Comparison of ENCODE assay signal across 34 cellular contexts in the genomic region with DNA sequence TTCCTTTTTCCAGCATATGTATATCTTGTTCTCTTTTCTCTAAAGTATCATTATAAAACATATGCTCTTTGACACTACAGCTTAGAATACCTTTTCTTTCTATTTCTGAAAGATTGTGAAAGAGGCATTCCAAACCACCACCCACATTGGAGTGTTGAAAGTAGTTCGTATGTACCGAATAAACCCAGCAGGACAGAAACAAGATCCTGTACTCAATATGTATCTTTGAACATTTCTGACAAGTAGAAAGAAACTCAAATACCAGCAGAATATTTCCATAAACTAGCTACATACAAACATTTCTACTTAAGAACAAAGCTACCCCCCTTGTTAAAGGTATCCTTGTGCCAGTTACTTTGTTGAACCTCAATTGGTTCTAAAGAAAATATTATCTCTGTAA.
A peak's percentile ranks its signal among the peaks of the same experiment; 100 is the strongest.
DNase-seq lines count a peak whose midpoint lies in the region; ATAC-seq and TF ChIP-seq lines count a peak whose summit lies in the region.
"Had no signal": no experiment of that assay in that cellular context is flagged by ENCODE, and none has a peak within 500 bp of the region (broad histone marks: within the 10 kb centered on the region; RNA-seq: fewer than 3 reads in every experiment).

No MANE protein-coding gene starts in this region.

- H3K27me3 Mint-ChIP-seq in mesothelial cell of epicardium (ENCODE audit: low read depth) = no peaks in the 10 kb centered on the region
- H3K27me3 Mint-ChIP-seq: activated CD4-positive, alpha-beta memory T cell treated with anti-CD3 and anti-CD28 coated beads, Interleukin-2, amount 10 ng/mL, durations not matched to agents 7 days and 5 days; activated naive CD8-positive, alpha-beta T cell treated with anti-CD3 and anti-CD28 coated beads for 36 hours; activated T-helper 17 cell treated with anti-CD3 and anti-CD28 coated beads, Interleukin-2, amount 50 U/mL, for 72 hours; brain; stimulated activated naive CD8-positive, alpha-beta T cell treated with anti-CD3 and anti-CD28 coated beads, Interleukin-15, Interleukin-2, amounts not matched to agents 100 ng/mL and 50 ng/mL, for 24 hours had no signal

- H3K9ac ChIP-seq in adipocyte (ENCODE audit: low read length) (peak overlapping the region; percentile 53), smooth muscle cell (ENCODE audit: low read depth) (no peak overlapping the region)
- H3K9ac ChIP-seq: neural progenitor cell had no signal

- DNase-seq in adipocyte (ENCODE audit: low read depth) = peak; percentile 71
- DNase-seq in choroid plexus epithelial cell (ENCODE audit: low read depth) = peak; percentile 95
- DNase-seq in mesothelial cell of epicardium (ENCODE audit: low spot score in 2 of 2, unreplicated experiment in 2 of 2) = no peak
- no peak for DNase-seq in smooth muscle cell (lab: John Stamatoyannopoulos, UW; ENCODE audit: unreplicated experiment)
- no peak for DNase-seq in activated naive CD4-positive, alpha-beta T cell treated with anti-CD3 and anti-CD28 coated beads, Interleukin-2, amount 50 U/mL, for 72 hours (ENCODE audit: low spot score in 2 of 2)
- no peak for DNase-seq in pons (ENCODE audit: low spot score)
- DNase-seq in stimulated activated CD4-positive, alpha-beta T cell treated with anti-CD3 and anti-CD28 coated beads, Interleukin-1b, Interleukin-23, amount 100 ng/mL, for 48 hours = no peak
- no peak for DNase-seq in NCI-H187 treated with DMSO at 0.1 percent for 48 hours (lab: John Stamatoyannopoulos, UW)
- DNase-seq: activated CD4-positive, alpha-beta memory T cell treated with anti-CD3 and anti-CD28 coated beads, Interleukin-2, amount 10 ng/mL, durations not matched to agents 7 days and 5 days; activated CD4-positive, CD25-positive, alpha-beta regulatory T cell treated with anti-CD3 and anti-CD28 coated beads, Interleukin-2, amount 50 U/mL, for 72 hours; activated naive CD8-positive, alpha-beta T cell treated with anti-CD3 and anti-CD28 coated beads for 36 hours; Caco-2; DMS79; GDM1; H7; heart left ventricle; kidney glomerular epithelial cell; lower lobe of right lung; MG63; NCI-H2081; NCI-H345; NCI-H748 treated with DMSO at 0.1 percent for 48 hours; sigmoid colon; thyroid gland had no signal

- H3F3A ChIP-seq in smooth muscle cell (ENCODE audit: low read depth) = no peaks in the 10 kb centered on the region

- H2AFZ ChIP-seq in smooth muscle cell (ENCODE audit: low read depth) = peak overlapping the region; percentile 57
- H2AFZ ChIP-seq: neural progenitor cell had no signal

- peaks cover 14% of the 10 kb centered on the region for H3K4me1 Mint-ChIP-seq in mesothelial cell of epicardium
- H3K4me1 Mint-ChIP-seq: activated CD4-positive, alpha-beta memory T cell treated with anti-CD3 and anti-CD28 coated beads, Interleukin-2, amount 10 ng/mL, durations not matched to agents 7 days and 5 days; activated naive CD8-positive, alpha-beta T cell treated with anti-CD3 and anti-CD28 coated beads for 36 hours; activated T-helper 17 cell treated with anti-CD3 and anti-CD28 coated beads, Interleukin-2, amount 50 U/mL, for 72 hours; brain; neural progenitor cell had no signal

- no peaks in the 10 kb centered on the region for H3K9me3 ChIP-seq in adipocyte (ENCODE audit: control insufficient read depth, low read length)
- no peaks in the 10 kb centered on the region for H3K9me3 ChIP-seq in smooth muscle cell (replicated peaks; ENCODE audit: low read depth)
- H3K9me3 ChIP-seq: Caco-2, esophagus muscularis mucosa, lower lobe of right lung, MG63, prostate gland, sigmoid colon, thyroid gland had no signal

- no peaks in the 10 kb centered on the region for H3K36me3 Mint-ChIP-seq in mesothelial cell of epicardium
- no peaks in the 10 kb centered on the region for H3K36me3 Mint-ChIP-seq in activated naive CD4-positive, alpha-beta T cell treated with anti-CD3 and anti-CD28 coated beads, Interleukin-2, amount 50 U/mL, for 72 hours
- H3K36me3 Mint-ChIP-seq: activated naive CD8-positive, alpha-beta T cell treated with anti-CD3 and anti-CD28 coated beads for 36 hours; brain; neural progenitor cell had no signal

- no peak overlapping the region for H3K4me3 Mint-ChIP-seq in mesothelial cell of epicardium
- H3K4me3 Mint-ChIP-seq: activated CD4-positive, alpha-beta memory T cell treated with anti-CD3 and anti-CD28 coated beads, Interleukin-2, amount 10 ng/mL, durations not matched to agents 7 days and 5 days; activated naive CD8-positive, alpha-beta T cell treated with anti-CD3 and anti-CD28 coated beads for 36 hours; activated T-helper 17 cell treated with anti-CD3 and anti-CD28 coated beads, Interleukin-2, amount 50 U/mL, for 72 hours; brain; neural progenitor cell; stimulated activated naive CD8-positive, alpha-beta T cell treated with anti-CD3 and anti-CD28 coated beads, Interleukin-15, Interleukin-2, amounts not matched to agents 100 ng/mL and 50 ng/mL, for 24 hours had no signal

- H3K9me3 Mint-ChIP-seq in mesothelial cell of epicardium = peaks cover 5% of the 10 kb centered on the region
- H3K9me3 Mint-ChIP-seq in activated naive CD4-positive, alpha-beta T cell treated with anti-CD3 and anti-CD28 coated beads, Interleukin-2, amount 50 U/mL, for 72 hours = peaks cover 10 to 12% of the 10 kb centered on the region in 2 donors
- H3K9me3 Mint-ChIP-seq: activated CD4-positive, alpha-beta memory T cell treated with anti-CD3 and anti-CD28 coated beads, Interleukin-2, amount 10 ng/mL, durations not matched to agents 7 days and 5 days; activated naive CD8-positive, alpha-beta T cell treated with anti-CD3 and anti-CD28 coated beads for 36 hours; activated T-helper 17 cell treated with anti-CD3 and anti-CD28 coated beads, Interleukin-2, amount 50 U/mL, for 72 hours; brain; neural progenitor cell had no signal

- TF ChIP-seq CTCF in choroid plexus epithelial cell (conservative IDR thresholded peaks at IDR 0.05; ENCODE audit: low read depth, low read length) (no peak), mesothelial cell of epicardium (IDR thresholded peaks at IDR 0.05; ENCODE audit: unreplicated experiment) (no peak), smooth muscle cell (IDR thresholded peaks at IDR 0.05; ENCODE audit: borderline replicate concordance, insufficient read depth, poor library complexity, severe bottlenecking) (no peak)

- no peak overlapping the region for H3K27ac ChIP-seq in smooth muscle cell (ENCODE audit: low read depth)
- H3K27ac ChIP-seq: C4-2B, coronary artery, esophagus muscularis mucosa, heart left ventricle, lower lobe of right lung, neural progenitor cell, prostate gland, RWPE1, sigmoid colon, thyroid gland had no signal

- ATAC-seq in activated naive CD4-positive, alpha-beta T cell treated with anti-CD3 and anti-CD28 coated beads, Interleukin-2, amount 50 U/mL, for 72 hours = no peak
- ATAC-seq: activated T-helper 17 cell treated with anti-CD3 and anti-CD28 coated beads, Interleukin-2, amount 50 U/mL, for 72 hours; heart left ventricle; K562 had no signal

- H3K27ac Mint-ChIP-seq in mesothelial cell of epicardium = peak overlapping the region; percentile 81
- no peak overlapping the region for H3K27ac Mint-ChIP-seq in activated naive CD4-positive, alpha-beta T cell treated with anti-CD3 and anti-CD28 coated beads, Interleukin-2, amount 50 U/mL, for 72 hours
- H3K27ac Mint-ChIP-seq: activated CD4-positive, alpha-beta memory T cell treated with anti-CD3 and anti-CD28 coated beads, Interleukin-2, amount 10 ng/mL, durations not matched to agents 7 days and 5 days; activated naive CD8-positive, alpha-beta T cell treated with anti-CD3 and anti-CD28 coated beads for 36 hours; activated T-helper 17 cell treated with anti-CD3 and anti-CD28 coated beads, Interleukin-2, amount 50 U/mL, for 72 hours; brain; neural progenitor cell; stimulated activated naive CD8-positive, alpha-beta T cell treated with anti-CD3 and anti-CD28 coated beads, Interleukin-15, Interleukin-2, amounts not matched to agents 100 ng/mL and 50 ng/mL, for 24 hours had no signal

- no peak overlapping the region for H3K4me2 ChIP-seq in smooth muscle cell
- H3K4me2 ChIP-seq: neural progenitor cell had no signal

- H3K79me2 ChIP-seq in smooth muscle cell (ENCODE audit: low read depth) = no peaks in the 10 kb centered on the region

- H3K36me3 ChIP-seq in adipocyte (ENCODE audit: control insufficient read depth, insufficient read depth, low read length, severe bottlenecking) = no peaks in the 10 kb centered on the region
- no peaks in the 10 kb centered on the region for H3K36me3 ChIP-seq in smooth muscle cell (ENCODE audit: low read depth)
- H3K36me3 ChIP-seq: esophagus muscularis mucosa, heart left ventricle, lower lobe of right lung, MG63, neural progenitor cell, prostate gland, sigmoid colon, thyroid gland had no signal

- 89% methylated on average over 2 of the region's 2 CpGs for WGBS in smooth muscle cell (ENCODE audit: low lambda C conversion rate)

- no peaks in the 10 kb centered on the region for H4K20me1 ChIP-seq in smooth muscle cell (ENCODE audit: low read depth)

- H3K4me1 ChIP-seq in adipocyte (ENCODE audit: control insufficient read depth, insufficient read depth, low read length) (peaks cover 21% of the 10 kb centered on the region), smooth muscle cell (ENCODE audit: low read depth) (no peaks in the 10 kb centered on the region)
- H3K4me1 ChIP-seq: Caco-2, heart left ventricle, lower lobe of right lung, neural progenitor cell, prostate gland, sigmoid colon had no signal

- H3K4me3 ChIP-seq in adipocyte (ENCODE audit: low read length) (peak overlapping the region; percentile 36), choroid plexus epithelial cell (ENCODE audit: low read depth, low read length) (no peak overlapping the region), smooth muscle cell (no peak overlapping the region)
- H3K4me3 ChIP-seq: coronary artery, esophagus muscularis mucosa, heart left ventricle, K562, lower lobe of right lung, MG63, neural progenitor cell, prostate gland, sigmoid colon, thyroid gland had no signal

- H3K27me3 ChIP-seq in adipocyte (replicated peaks; ENCODE audit: control insufficient read depth, insufficient read depth, low read length) (no peaks in the 10 kb centered on the region), smooth muscle cell (ENCODE audit: low read depth) (no peaks in the 10 kb centered on the region)
- H3K27me3 ChIP-seq: esophagus muscularis mucosa, heart left ventricle, MG63, neural progenitor cell, sigmoid colon, thyroid gland had no signal

Comparison
In these comparisons a context has a peak if more than half of its experiments do, and no peak if none do; other contexts are left out.
1. DNase-seq: peak in adipocyte (single experiment) and choroid plexus epithelial cell (single experiment); none in mesothelial cell of epicardium (0 of 2), smooth muscle cell (single experiment), activated naive CD4-positive, alpha-beta T cell treated with anti-CD3 and anti-CD28 coated beads, Interleukin-2, amount 50 U/mL, for 72 hours (0 of 2), pons (single experiment), stimulated activated CD4-positive, alpha-beta T cell treated with anti-CD3 and anti-CD28 coated beads, Interleukin-1b, Interleukin-23, amount 100 ng/mL, for 48 hours (single experiment) and NCI-H187 treated with DMSO at 0.1 percent for 48 hours (single experiment).